3 cellular contexts compared by ENCODE assay signal in genomic region chr6:37926661-37927060, GRCh38.
TF ChIP-seq lines count a peak whose summit lies in the region.

No MANE protein-coding gene starts in this region.

TF ChIP-seq in liver, 16 proteins besides CTCF, POLR2A, EP300 and RAD21:
- TF ChIP-seq HNF4A (conservative IDR thresholded peaks at IDR 0.05) (peak; percentile 32 to 44), ATF3 (IDR thresholded peaks at IDR 0.05) (no peak), GABPA (IDR thresholded peaks at IDR 0.05 in 1 of 2, conservative IDR thresholded peaks at IDR 0.05 in 1 of 2) (no peak), TAF1 (conservative IDR thresholded peaks at IDR 0.05) (no peak), YY1 (IDR thresholded peaks at IDR 0.05) (peak; percentile 13), REST (IDR thresholded peaks at IDR 0.05) (no peak), EGR1 (IDR thresholded peaks at IDR 0.05; ENCODE audit: low read depth in 2 of 2) (no peak), HNF4G (IDR thresholded peaks at IDR 0.05) (no peak)
TF ChIP-seq in liver: peak in this region for 2.

TF ChIP-seq in HepG2, 621 proteins besides CTCF, POLR2A, EP300 and RAD21:
- TF ChIP-seq MLXIP (CRISPR knock-in tag; IDR thresholded peaks at IDR 0.05; ENCODE audit: borderline replicate concordance) (no peak), SRY (CRISPR knock-in tag; IDR thresholded peaks at IDR 0.05) (no peak), HDAC6 (IDR thresholded peaks at IDR 0.05; ENCODE audit: low read depth, low read length) (no peak), CHD4 (IDR thresholded peaks at IDR 0.05; ENCODE audit: borderline replicate concordance, low read length) (no peak), JUNB (CRISPR knock-in tag; IDR thresholded peaks at IDR 0.05; ENCODE audit: borderline replicate concordance) (no peak), PLSCR1 (CRISPR knock-in tag; IDR thresholded peaks at IDR 0.05; ENCODE audit: borderline replicate concordance) (no peak), FUBP1 (CRISPR knock-in tag; IDR thresholded peaks at IDR 0.05; ENCODE audit: borderline replicate concordance) (no peak), JUN (CRISPR knock-in tag; IDR thresholded peaks at IDR 0.05) (no peak), HHEX (CRISPR knock-in tag; IDR thresholded peaks at IDR 0.05) (no peak), TFDP2 (CRISPR knock-in tag; IDR thresholded peaks at IDR 0.05) (no peak), ZNF329 (CRISPR knock-in tag; IDR thresholded peaks at IDR 0.05; ENCODE audit: low read depth) (no peak)

TF ChIP-seq in H1, 55 proteins besides CTCF, POLR2A, EP300 and RAD21:
- TF ChIP-seq KDM5A (IDR thresholded peaks at IDR 0.05; ENCODE audit: low read length) (no peak), NANOG (IDR thresholded peaks at IDR 0.05; ENCODE audit: insufficient read depth, low read depth, low read length, poor library complexity, severe bottlenecking) (peak; percentile 36)
